Comparison of ENCODE assay signal across 1 cellular context in the genomic region with DNA sequence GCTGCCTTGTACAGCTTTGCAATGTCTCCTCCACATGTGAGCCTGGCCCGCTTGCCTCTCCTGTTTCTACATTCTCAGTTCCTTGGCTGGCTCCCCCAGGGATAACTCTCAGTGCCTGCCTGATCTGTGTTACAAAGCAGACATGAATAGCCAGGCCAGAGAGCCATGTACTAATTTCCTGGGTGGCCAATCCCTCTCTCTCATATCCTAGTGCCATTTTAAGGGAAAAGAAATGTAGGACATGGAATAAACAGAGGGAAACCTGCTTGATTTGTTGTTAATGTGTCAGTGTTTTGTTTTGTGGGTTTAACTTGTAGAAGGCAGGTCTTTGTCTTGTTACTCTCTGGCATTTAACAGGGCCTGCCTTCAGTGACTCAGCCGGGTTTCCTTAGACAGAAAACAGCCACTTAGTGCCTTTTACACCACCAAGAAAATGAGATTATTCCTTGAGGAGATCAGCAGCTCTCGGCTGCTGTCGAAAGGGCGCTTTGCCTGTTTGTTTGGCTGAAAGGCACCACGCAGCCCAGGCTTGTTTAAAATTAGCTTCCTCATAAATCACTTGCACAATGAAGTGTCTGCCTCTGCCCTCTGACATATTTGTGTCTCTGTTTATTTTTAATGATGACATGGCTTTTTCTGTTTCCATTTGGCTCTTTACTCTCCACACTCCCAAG.
TF ChIP-seq lines count a peak whose summit lies in the region.

No MANE protein-coding gene starts in this region.

TF ChIP-seq in WTC11, 78 proteins besides CTCF, POLR2A, EP300 and RAD21 (continued from another document):
- TF ChIP-seq ZNF425 (CRISPR knock-in tag; conservative IDR thresholded peaks at IDR 0.05) (no peak), TCF7 (CRISPR knock-in tag; IDR thresholded peaks at IDR 0.05; ENCODE audit: low read depth) (no peak), STAT6 (CRISPR knock-in tag; conservative IDR thresholded peaks at IDR 0.05; ENCODE audit: low read depth) (no peak), KAT7 (CRISPR knock-in tag; IDR thresholded peaks at IDR 0.05; ENCODE audit: borderline replicate concordance) (no peak), PREB (CRISPR knock-in tag; IDR thresholded peaks at IDR 0.05; ENCODE audit: borderline replicate concordance) (no peak), ARID4B (CRISPR knock-in tag; IDR thresholded peaks at IDR 0.05; ENCODE audit: borderline replicate concordance) (no peak), CREM (CRISPR knock-in tag; IDR thresholded peaks at IDR 0.05) (no peak), NFATC4 (CRISPR knock-in tag; IDR thresholded peaks at IDR 0.05) (no peak)
- TF ChIP-seq, protein P1, sequence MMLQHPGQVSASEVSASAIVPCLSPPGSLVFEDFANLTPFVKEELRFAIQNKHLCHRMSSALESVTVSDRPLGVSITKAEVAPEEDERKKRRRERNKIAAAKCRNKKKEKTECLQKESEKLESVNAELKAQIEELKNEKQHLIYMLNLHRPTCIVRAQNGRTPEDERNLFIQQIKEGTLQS (CRISPR knock-in tag; conservative IDR thresholded peaks at IDR 0.05) = no peak
